In genomic region chr9:124213396-124213795, GRCh38 we compare ENCODE assay signal across 15 cellular contexts.
"Had no signal": no experiment of that assay in that cellular context is flagged by ENCODE, and none has a peak within 500 bp of the region (broad histone marks: within the 10 kb centered on the region; RNA-seq: fewer than 3 reads in every experiment).

No MANE protein-coding gene starts in this region.

- H3K4me1 ChIP-seq: tibial artery had no signal

- H3K27me3 ChIP-seq: heart right ventricle, tibial artery, vagina had no signal

- H3K4me3 ChIP-seq: gastroesophageal sphincter, tibial artery, vagina had no signal

- H3K27ac ChIP-seq: gastroesophageal sphincter, tibial artery, vagina had no signal

- ATAC-seq: activated CD8-positive, alpha-beta T cell treated with anti-CD3 and anti-CD28 coated beads, Interleukin-2, amount 10 ng/mL, durations not matched to agents 7 days and 5 days; gastroesophageal sphincter; sciatic nerve; T-helper 17 cell had no signal

- DNase-seq: activated B cell treated with CpG ODN at 0.5 μM for 24 hours; activated CD4-positive, alpha-beta T cell treated with anti-CD3 and anti-CD28 coated beads for 48 hours; activated CD8-positive, alpha-beta T cell treated with anti-CD3 and anti-CD28 coated beads, Interleukin-2, amount 10 ng/mL, durations not matched to agents 7 days and 5 days; activated naive CD4-positive, alpha-beta T cell treated with anti-CD3 and anti-CD28 coated beads for 36 hours; activated T-cell treated with anti-CD3 and anti-CD28 coated beads for 4 hours; erythroblast; heart right ventricle; mesenchymal stem cell; nephron progenitor cell; stimulated activated CD4-positive, alpha-beta T cell treated with anti-CD3 and anti-CD28 coated beads, Interleukin-1b, Interleukin-23, amount 100 ng/mL, for 48 hours; T-helper 17 cell had no signal

- H3K36me3 ChIP-seq: gastroesophageal sphincter, heart right ventricle, tibial artery, vagina had no signal

- H3K9me3 ChIP-seq: gastroesophageal sphincter, heart right ventricle, tibial artery, vagina had no signal
